In genomic region chr6:109096198-109096597, GRCh38 we compare ENCODE assay signal across 8 cellular contexts. TPM values are rescaled to one million over a fixed set of nuclear protein-coding genes. Genes with fewer than 3 reads are reported as not detected.
A peak's percentile ranks its signal among the peaks of the same experiment; 100 is the strongest.
DNase-seq lines count a peak whose midpoint lies in the region; ATAC-seq and TF ChIP-seq lines count a peak whose summit lies in the region.

No MANE protein-coding gene starts in this region.

- peak overlapping the region; percentile 90 for H3K4me3 Mint-ChIP-seq in T-helper 1 cell treated with Interleukin-12 subunit alpha and Interleukin-12 subunit beta and Interleukin-4 antibody, amounts not matched to agents 30 μg/mL and 1 μg/mL, for 36 hours
- peak overlapping the region; percentile 96 for H3K4me3 Mint-ChIP-seq in T-helper 17 cell
- peak overlapping the region; percentile 94 for H3K4me3 Mint-ChIP-seq in glutamatergic neuron (ENCODE audit: unreplicated experiment)
- H3K4me3 Mint-ChIP-seq in stimulated activated memory B cell treated with anti-CD40 and anti-IgM and Interleukin-4, amounts not matched to agents 10 μg/mL and 1 μg/mL and 100 μg/mL, for 72 hours: peak overlapping the region; percentile 98

- H3K9me3 ChIP-seq in T-helper 17 cell (ENCODE audit: control insufficient read depth, low read length, poor library complexity, severe bottlenecking): no peaks in the 10 kb centered on the region

- H3K4me1 Mint-ChIP-seq in T-helper 1 cell treated with Interleukin-12 subunit alpha and Interleukin-12 subunit beta and Interleukin-4 antibody, amounts not matched to agents 30 μg/mL and 1 μg/mL, for 36 hours (ENCODE audit: low read depth): peaks cover 50% of the 10 kb centered on the region
- peaks cover 45% of the 10 kb centered on the region for H3K4me1 Mint-ChIP-seq in T-helper 17 cell
- peaks cover 9% of the 10 kb centered on the region for H3K4me1 Mint-ChIP-seq in glutamatergic neuron (ENCODE audit: low read depth, unreplicated experiment)
- H3K4me1 Mint-ChIP-seq in stimulated activated memory B cell treated with anti-CD40 and anti-IgM and Interleukin-4, amounts not matched to agents 10 μg/mL and 1 μg/mL and 100 μg/mL, for 72 hours: peaks cover 44% of the 10 kb centered on the region

- H3K36me3 Mint-ChIP-seq in T-helper 1 cell treated with Interleukin-12 subunit alpha and Interleukin-12 subunit beta and Interleukin-4 antibody, amounts not matched to agents 30 μg/mL and 1 μg/mL, for 36 hours (ENCODE audit: low read depth): peaks cover 9% of the 10 kb centered on the region
- no peaks in the 10 kb centered on the region for H3K36me3 Mint-ChIP-seq in T-helper 17 cell (ENCODE audit: low read depth)
- no peaks in the 10 kb centered on the region for H3K36me3 Mint-ChIP-seq in glutamatergic neuron (ENCODE audit: unreplicated experiment)
- peaks cover 12% of the 10 kb centered on the region for H3K36me3 Mint-ChIP-seq in stimulated activated memory B cell treated with anti-CD40 and anti-IgM and Interleukin-4, amounts not matched to agents 10 μg/mL and 1 μg/mL and 100 μg/mL, for 72 hours

- H3K27ac Mint-ChIP-seq in T-helper 1 cell treated with Interleukin-12 subunit alpha and Interleukin-12 subunit beta and Interleukin-4 antibody, amounts not matched to agents 30 μg/mL and 1 μg/mL, for 36 hours: peak overlapping the region; percentile 57
- H3K27ac Mint-ChIP-seq in T-helper 17 cell (peak overlapping the region; percentile 99), glutamatergic neuron (ENCODE audit: unreplicated experiment) (peak overlapping the region; percentile 95)
- H3K27ac Mint-ChIP-seq in stimulated activated memory B cell treated with anti-CD40 and anti-IgM and Interleukin-4, amounts not matched to agents 10 μg/mL and 1 μg/mL and 100 μg/mL, for 72 hours: peak overlapping the region; percentile 98

- H3K27me3 Mint-ChIP-seq in T-helper 1 cell treated with Interleukin-12 subunit alpha and Interleukin-12 subunit beta and Interleukin-4 antibody, amounts not matched to agents 30 μg/mL and 1 μg/mL, for 36 hours (ENCODE audit: low read depth): no peaks in the 10 kb centered on the region
- H3K27me3 Mint-ChIP-seq in T-helper 17 cell (no peaks in the 10 kb centered on the region), glutamatergic neuron (ENCODE audit: unreplicated experiment) (peaks cover 6% of the 10 kb centered on the region)
- no peaks in the 10 kb centered on the region for H3K27me3 Mint-ChIP-seq in stimulated activated memory B cell treated with anti-CD40 and anti-IgM and Interleukin-4, amounts not matched to agents 10 μg/mL and 1 μg/mL and 100 μg/mL, for 72 hours

- no peaks in the 10 kb centered on the region for H3K9me3 Mint-ChIP-seq in T-helper 1 cell treated with Interleukin-12 subunit alpha and Interleukin-12 subunit beta and Interleukin-4 antibody, amounts not matched to agents 30 μg/mL and 1 μg/mL, for 36 hours
- peaks cover 8% of the 10 kb centered on the region for H3K9me3 Mint-ChIP-seq in glutamatergic neuron (ENCODE audit: unreplicated experiment)
- H3K9me3 Mint-ChIP-seq in stimulated activated memory B cell treated with anti-CD40 and anti-IgM and Interleukin-4, amounts not matched to agents 10 μg/mL and 1 μg/mL and 100 μg/mL, for 72 hours: no peaks in the 10 kb centered on the region

- no peak for TF ChIP-seq CTCF in glutamatergic neuron (IDR thresholded peaks at IDR 0.05; ENCODE audit: partially characterized antibody, unreplicated experiment)

- ATAC-seq in T-helper 17 cell (no peak), GM19395 (IDR thresholded peaks at IDR 0.05; ENCODE audit: unreplicated experiment) (no peak)
- ATAC-seq in stimulated activated memory B cell treated with anti-CD40 and anti-IgM and Interleukin-4, amounts not matched to agents 10 μg/mL and 1 μg/mL and 100 μg/mL, for 72 hours: no peak

- no peak for DNase-seq in T-helper 1 cell
- DNase-seq in T-helper 17 cell: no peak
- DNase-seq in glutamatergic neuron: no peak
- DNase-seq in OCI-M2 (lab: John Stamatoyannopoulos, UW; ENCODE audit: unreplicated experiment): no peak
- DNase-seq in SK-N-DZ (ENCODE audit: low spot score): no peak

RNA-seq across cellular contexts. Expression of gene CEP57L1, which starts 0.9 kb away (rescaled TPM):
- total RNA-seq in T-helper 17 cell (1 to 10 TPM; 4.6 to 9.7 TPM), glutamatergic neuron (ENCODE audit: unreplicated experiment) (22.7 TPM)
- 22.5 and 39.5 TPM in 2 replicates for polyA plus RNA-seq in SK-N-DZ (2014; cell fraction: cytosol; rRNA removed)
- 26.5 and 29.0 TPM in 2 replicates for polyA plus RNA-seq in SK-N-DZ (2014; cell fraction: nucleus; rRNA removed)

RNA-seq across cellular contexts. Expression of gene SESN1, which starts 1.6 kb away (rescaled TPM):
- total RNA-seq in T-helper 17 cell (10 to 100 TPM; 69.6 to 97.3 TPM), glutamatergic neuron (ENCODE audit: unreplicated experiment) (27.1 TPM)
- 9.5 and 11.2 TPM in 2 replicates for polyA plus RNA-seq in SK-N-DZ (2014; cell fraction: cytosol; rRNA removed)
- polyA plus RNA-seq in SK-N-DZ (2014; cell fraction: nucleus; rRNA removed): 11.6 and 16.1 TPM in 2 replicates
